In the genomic region with DNA sequence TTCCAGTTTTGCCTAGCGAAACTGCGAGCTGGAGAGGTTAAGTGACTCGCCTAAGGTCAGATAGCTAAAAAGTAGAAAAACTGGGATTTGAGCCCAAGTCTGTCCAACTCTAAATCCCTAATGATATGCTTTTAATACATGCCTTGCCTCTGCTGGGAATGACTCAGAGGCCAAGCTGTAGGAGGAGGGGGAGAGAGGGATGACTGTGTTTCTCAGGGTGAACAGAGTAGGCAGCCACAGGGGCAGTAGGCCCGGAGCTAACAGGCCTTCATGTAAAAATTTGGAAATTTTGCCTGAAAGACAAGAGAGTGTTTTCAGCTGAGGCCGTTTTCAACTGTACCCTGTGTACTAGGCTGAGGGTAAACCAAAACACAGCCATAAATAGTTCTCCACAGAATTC, we compare ENCODE assay signal across 10 cellular contexts.
DNase-seq lines count a peak whose midpoint lies in the region; TF ChIP-seq lines count a peak whose summit lies in the region.
"Had no signal": no experiment of that assay in that cellular context is flagged by ENCODE, and none has a peak within 500 bp of the region (broad histone marks: within the 10 kb centered on the region; RNA-seq: fewer than 3 reads in every experiment).

No MANE protein-coding gene starts in this region.

- H3K4me1 ChIP-seq in ACC112 (ENCODE audit: control insufficient read depth, insufficient read depth, low read length, unreplicated experiment): peaks cover 53% of the 10 kb centered on the region
- peaks cover 23 to 62% (median 35%) of the 10 kb centered on the region in 3 donors for H3K4me1 ChIP-seq in esophagus squamous epithelium

- peaks cover 5% of the 10 kb centered on the region for H3K27me3 Mint-ChIP-seq in nephron (ENCODE audit: low read depth)

- peak overlapping the region; percentile 89 for H2AFZ ChIP-seq in ACC112 (ENCODE audit: low read length, unreplicated experiment)

- TF ChIP-seq CTCF in esophagus squamous epithelium (IDR thresholded peaks at IDR 0.05) (no peak), nephron (IDR thresholded peaks at IDR 0.05; ENCODE audit: unreplicated experiment in 3 of 3) (no peak)

- intact Hi-C loops in esophagus squamous epithelium (cut with DNase I): loop anchor here (10.0 kb wide), 1 partner anchor 922 kb away; the partner anchor contains the start of gene JUN

- H3K27ac Mint-ChIP-seq in nephron: peak overlapping the region; percentile 60 to 87 (median 82)
- H3K27ac Mint-ChIP-seq: CD14-positive monocyte had no signal

- DNase-seq in NCI-H69 (lab: John Stamatoyannopoulos, UW) (peak; percentile 12), esophagus squamous epithelium (lab: John Stamatoyannopoulos, UW) (no peak), NCI-H526 (lab: John Stamatoyannopoulos, UW) (no peak), COLO668 (lab: John Stamatoyannopoulos, UW; ENCODE audit: unreplicated experiment) (no peak), SHP77 (lab: John Stamatoyannopoulos, UW) (no peak)
- no peak for DNase-seq in NK-92 treated with Interleukin-12 subunit alpha and Interleukin-12 subunit beta, amount 100 ng/mL, for 24 hours (lab: John Stamatoyannopoulos, UW)
- DNase-seq: activated naive CD4-positive, alpha-beta T cell had no signal

- WGBS in esophagus squamous epithelium, 2 donors: 33 to 42% methylated on average over 5 of the region's 5 CpGs

- H3K27ac ChIP-seq in ACC112 (ENCODE audit: low read depth, low read length) (peak overlapping the region; percentile 83), esophagus squamous epithelium (peak overlapping the region; percentile 24 to 77 (median 66))

- TF ChIP-seq POLR2A in esophagus squamous epithelium (IDR thresholded peaks at IDR 0.05): no peak

- H3K9me3 ChIP-seq in esophagus squamous epithelium: no peaks in the 10 kb centered on the region

- peaks cover 20% of the 10 kb centered on the region for H3K36me3 Mint-ChIP-seq in nephron (ENCODE audit: low read depth)

- H3K36me3 ChIP-seq in ACC112 (ENCODE audit: insufficient read depth, low read length) (no peaks in the 10 kb centered on the region), esophagus squamous epithelium (no peaks in the 10 kb centered on the region)

- no peaks in the 10 kb centered on the region for H3K79me2 ChIP-seq in ACC112 (ENCODE audit: control insufficient read depth, insufficient read depth, low read length, unreplicated experiment)

- H3K27me3 ChIP-seq in ACC112 (ENCODE audit: insufficient read depth, low read length): no peaks in the 10 kb centered on the region
- no peaks in the 10 kb centered on the region for H3K27me3 ChIP-seq in esophagus squamous epithelium

- peaks cover 58% of the 10 kb centered on the region for H3K4me1 Mint-ChIP-seq in nephron

- H3K4me3 Mint-ChIP-seq in nephron: no peak overlapping the region
- H3K4me3 Mint-ChIP-seq: CD14-positive monocyte had no signal

- H3K9me3 Mint-ChIP-seq in nephron: peaks cover 15% of the 10 kb centered on the region

- peak overlapping the region; percentile 27; the same call in 1 of the 2 replicates for H3K4me3 ChIP-seq in ACC112 (ENCODE audit: low read depth, low read length)
- H3K4me3 ChIP-seq in esophagus squamous epithelium: no peak overlapping the region
